In genomic region chr4:90425893-90426292, GRCh38 we compare ENCODE assay signal across 15 cellular contexts.
A peak's percentile ranks its signal among the peaks of the same experiment; 100 is the strongest.
DNase-seq lines count a peak whose midpoint lies in the region; TF ChIP-seq lines count a peak whose summit lies in the region.
"Had no signal": no experiment of that assay in that cellular context is flagged by ENCODE, and none has a peak within 500 bp of the region (broad histone marks: within the 10 kb centered on the region; RNA-seq: fewer than 3 reads in every experiment).

No MANE protein-coding gene starts in this region.

- H3K4me3 ChIP-seq in fibroblast of pulmonary artery (replicated peaks; ENCODE audit: low read depth, low read length) (no peak overlapping the region), prostate gland (no peak overlapping the region)
- H3K4me3 ChIP-seq: GM23338 had no signal

- H3K27me3 Mint-ChIP-seq in MCF 10A (ENCODE audit: insufficient read depth, unreplicated experiment) = no peaks in the 10 kb centered on the region
- H3K27me3 Mint-ChIP-seq: CD4-positive, alpha-beta memory T cell had no signal

- H3K4me1 Mint-ChIP-seq in MCF 10A (ENCODE audit: insufficient read depth, unreplicated experiment) = no peaks in the 10 kb centered on the region
- H3K4me1 Mint-ChIP-seq: CD4-positive, alpha-beta memory T cell had no signal

- no peak overlapping the region for H3K27ac ChIP-seq in prostate gland

- BruUV-seq in MCF 10A (replicated peaks; lab: Mats Ljungman, UMichigan) = no TSS peak

- no peaks in the 10 kb centered on the region for H3K4me1 ChIP-seq in prostate gland (replicated peaks)

- TF ChIP-seq POLR2A in prostate gland (IDR thresholded peaks at IDR 0.05) = no peak

- intact Hi-C loops in prostate gland (cut with DNase I) (no loop called here), MCF 10A (cut with micrococcal nuclease) (no loop called here)

- H3K27ac Mint-ChIP-seq in MCF 10A (ENCODE audit: low read depth, unreplicated experiment) = no peak overlapping the region
- H3K27ac Mint-ChIP-seq: CD4-positive, alpha-beta memory T cell; GM23338; H9 had no signal

- H3K36me3 Mint-ChIP-seq in MCF 10A (ENCODE audit: insufficient read depth, unreplicated experiment) = no peaks in the 10 kb centered on the region
- H3K36me3 Mint-ChIP-seq: CD4-positive, alpha-beta memory T cell had no signal

- POLR2A ChIA-PET in HEK293T (lab: Yijun Ruan, JAX) (no interaction called here), MCF 10A (lab: Yijun Ruan, JAX) (no interaction called here)

- H3K36me3 ChIP-seq in prostate gland = no peaks in the 10 kb centered on the region

- no peaks in the 10 kb centered on the region for H3K27me3 ChIP-seq in prostate gland (replicated peaks; ENCODE audit: insufficient read depth)

- no peak overlapping the region for H3K4me3 Mint-ChIP-seq in MCF 10A (ENCODE audit: unreplicated experiment)
- H3K4me3 Mint-ChIP-seq: CD4-positive, alpha-beta memory T cell; GM23338; H9 had no signal

- CTCF ChIA-PET in HEK293T (lab: Yijun Ruan, JAX) = no interaction called here
- CTCF ChIA-PET in MCF 10A (lab: Yijun Ruan, JAX) = interaction anchor here (0.8 to 1.6 kb wide), 2 partner anchors 687 to 702 kb away, joined by 4 to 5 read pairs; no protein-coding TSS in a partner anchor

- H3K9me3 ChIP-seq in prostate gland = no peaks in the 10 kb centered on the region

- WGBS in prostate gland = 84% methylated on average over 5 of the region's 5 CpGs

- no peaks in the 10 kb centered on the region for H3K9me3 Mint-ChIP-seq in MCF 10A (ENCODE audit: unreplicated experiment)
- H3K9me3 Mint-ChIP-seq: CD4-positive, alpha-beta memory T cell; GM23338; H9 had no signal

- DNase-seq in HCEC 1CT (peak; percentile 27), NCI-H226 (peak; percentile 52), fibroblast of pulmonary artery (ENCODE audit: low read depth) (peak; percentile 25), HEK293T (ENCODE audit: extremely low spot score) (no peak), prostate gland (ENCODE audit: low spot score) (no peak), MCF 10A (ENCODE audit: unreplicated experiment) (no peak), D341Med (ENCODE audit: low spot score) (no peak)
- DNase-seq: C1 segment of cervical spinal cord; Calu3; CD4-positive, alpha-beta memory T cell; COR-L47; DMS153; DND-41; H9 had no signal

- TF ChIP-seq CTCF in fibroblast of pulmonary artery (IDR thresholded peaks at IDR 0.05; ENCODE audit: low read length, missing control alignments) = no peak
- TF ChIP-seq CTCF in prostate gland (IDR thresholded peaks at IDR 0.05) = no peak
- TF ChIP-seq CTCF in MCF 10A (IDR thresholded peaks at IDR 0.05; ENCODE audit: unreplicated experiment) = no peak

TF ChIP-seq in HEK293T, 16 proteins besides CTCF, POLR2A, EP300 and RAD21:
- no peak for TF ChIP-seq LEF1 (IDR thresholded peaks at IDR 0.05; ENCODE audit: borderline replicate concordance)
- no peak for TF ChIP-seq CTBP1 (IDR thresholded peaks at IDR 0.05; ENCODE audit: borderline replicate concordance)
- no peak for TF ChIP-seq BHLHE40 (IDR thresholded peaks at IDR 0.05; ENCODE audit: borderline replicate concordance)
- no peak for TF ChIP-seq SUZ12 (IDR thresholded peaks at IDR 0.05)
- TF ChIP-seq FOXA1 (IDR thresholded peaks at IDR 0.05) = no peak
- no peak for TF ChIP-seq ARNT (IDR thresholded peaks at IDR 0.05)
- TF ChIP-seq HDGF (IDR thresholded peaks at IDR 0.05; ENCODE audit: borderline replicate concordance) = no peak
- no peak for TF ChIP-seq PKNOX1 (IDR thresholded peaks at IDR 0.05)
- TF ChIP-seq L3MBTL2 (conservative IDR thresholded peaks at IDR 0.05) = no peak
- TF ChIP-seq FOXK2 (IDR thresholded peaks at IDR 0.05) = no peak
- TF ChIP-seq ZNF384 (IDR thresholded peaks at IDR 0.05) = no peak
- no peak for TF ChIP-seq FOXM1 (IDR thresholded peaks at IDR 0.05; ENCODE audit: borderline replicate concordance)
TF ChIP-seq in HEK293T: peak in this region for 0.

Comparison
In these comparisons a context has a peak if more than half of its experiments do, and no peak if none do; other contexts are left out.
1. DNase-seq: peak in HCEC 1CT (single experiment), NCI-H226 (single experiment) and fibroblast of pulmonary artery (single experiment); none in HEK293T (single experiment), prostate gland (single experiment), MCF 10A (single experiment) and D341Med (single experiment).